In the genomic region with DNA sequence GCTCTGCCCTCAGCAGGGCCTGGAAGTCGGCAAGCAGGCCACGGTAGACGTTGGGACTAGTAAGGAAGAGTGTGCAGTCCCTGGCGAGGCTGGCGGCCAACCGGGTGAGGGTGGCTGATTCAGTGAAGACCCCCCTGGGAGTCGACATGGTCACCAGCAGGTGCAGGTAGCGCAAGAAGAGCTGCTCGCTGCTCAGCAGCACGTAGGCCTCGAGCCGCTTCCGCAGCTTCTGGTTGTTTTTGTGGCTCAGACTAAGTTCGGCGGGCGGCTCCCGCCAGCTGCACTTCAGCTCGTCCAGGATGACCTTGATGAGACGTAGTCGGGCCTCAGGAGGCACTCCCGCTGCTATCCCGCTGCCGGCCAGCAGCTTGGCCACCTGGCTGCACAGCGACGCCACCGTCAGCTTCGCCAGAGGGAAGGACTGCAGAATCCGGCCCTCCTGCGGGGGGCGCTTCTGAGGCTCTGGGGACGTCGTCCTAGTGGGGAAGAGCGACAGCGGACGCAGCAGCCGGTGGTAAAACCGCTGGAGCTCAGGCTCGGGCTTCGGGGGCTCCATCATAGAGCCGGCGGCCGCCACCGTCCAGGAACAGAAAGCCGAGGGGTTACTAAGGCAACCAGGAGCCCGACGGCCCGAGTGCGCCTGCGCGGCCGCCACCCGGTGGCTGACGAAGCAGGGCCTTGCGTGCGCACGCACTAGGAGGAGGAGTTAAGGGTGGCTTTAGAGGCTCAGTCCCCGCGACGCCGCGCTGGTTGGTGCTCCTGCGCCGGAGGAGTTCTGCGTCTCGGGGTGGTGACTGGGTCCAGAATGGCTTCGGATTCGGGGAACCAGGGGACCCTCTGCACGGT, we compare ENCODE assay signal across 8 cellular contexts. TPM values are rescaled to one million over a fixed set of nuclear protein-coding genes. Genes with fewer than 3 reads are reported as not detected.
DNase-seq lines count a peak whose midpoint lies in the region; ATAC-seq and TF ChIP-seq lines count a peak whose summit lies in the region.

A gene with protein sequence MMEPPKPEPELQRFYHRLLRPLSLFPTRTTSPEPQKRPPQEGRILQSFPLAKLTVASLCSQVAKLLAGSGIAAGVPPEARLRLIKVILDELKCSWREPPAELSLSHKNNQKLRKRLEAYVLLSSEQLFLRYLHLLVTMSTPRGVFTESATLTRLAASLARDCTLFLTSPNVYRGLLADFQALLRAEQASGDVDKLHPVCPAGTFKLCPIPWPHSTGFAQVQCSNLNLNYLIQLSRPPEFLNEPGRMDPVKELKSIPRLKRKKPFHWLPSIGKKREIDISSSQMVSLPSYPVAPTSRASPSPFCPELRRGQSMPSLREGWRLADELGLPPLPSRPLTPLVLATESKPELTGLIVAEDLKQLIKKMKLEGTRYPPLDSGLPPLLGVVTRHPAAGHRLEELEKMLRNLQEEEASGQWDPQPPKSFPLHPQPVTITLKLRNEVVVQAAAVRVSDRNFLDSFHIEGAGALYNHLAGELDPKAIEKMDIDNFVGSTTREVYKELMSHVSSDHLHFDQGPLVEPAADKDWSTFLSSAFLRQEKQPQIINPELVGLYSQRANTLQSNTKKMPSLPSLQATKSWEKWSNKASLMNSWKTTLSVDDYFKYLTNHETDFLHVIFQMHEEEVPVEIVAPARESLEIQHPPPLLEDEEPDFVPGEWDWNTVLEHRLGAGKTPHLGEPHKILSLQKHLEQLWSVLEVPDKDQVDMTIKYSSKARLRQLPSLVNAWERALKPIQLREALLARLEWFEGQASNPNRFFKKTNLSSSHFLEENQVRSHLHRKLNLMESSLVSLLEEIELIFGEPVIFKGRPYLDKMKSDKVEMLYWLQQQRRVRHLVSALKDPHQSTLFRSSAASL (minus strand): TSS at position 607 of the 846 bp plus-strand sequence. CDS start 48 bp downstream, at position 559.
A gene with protein sequence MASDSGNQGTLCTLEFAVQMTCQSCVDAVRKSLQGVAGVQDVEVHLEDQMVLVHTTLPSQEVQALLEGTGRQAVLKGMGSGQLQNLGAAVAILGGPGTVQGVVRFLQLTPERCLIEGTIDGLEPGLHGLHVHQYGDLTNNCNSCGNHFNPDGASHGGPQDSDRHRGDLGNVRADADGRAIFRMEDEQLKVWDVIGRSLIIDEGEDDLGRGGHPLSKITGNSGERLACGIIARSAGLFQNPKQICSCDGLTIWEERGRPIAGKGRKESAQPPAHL (plus strand): TSS at position 729 of the 846 bp plus-strand sequence. CDS start 77 bp downstream, at position 806.

- no peaks in the 10 kb centered on the region for H3K9me3 ChIP-seq in cardiac muscle cell (ENCODE audit: low read depth)
- no peaks in the 10 kb centered on the region for H3K9me3 ChIP-seq in upper lobe of left lung

- H3K36me3 ChIP-seq in cardiac muscle cell (no peaks in the 10 kb centered on the region), upper lobe of left lung (no peaks in the 10 kb centered on the region)

- no peak for TF ChIP-seq EP300 in upper lobe of left lung (IDR thresholded peaks at IDR 0.05)

- ATAC-seq in HG02642 (IDR thresholded peaks at IDR 0.05; ENCODE audit: poor library complexity, unreplicated experiment) (peak; percentile 93), upper lobe of left lung (ENCODE audit: low FRiP score in 2 of 2) (peak; percentile 96 to 98)

- peak in 3 of 4 donors; percentile 46 to 93 (median 77) for TF ChIP-seq POLR2A in upper lobe of left lung (IDR thresholded peaks at IDR 0.05)

- H3K27me3 ChIP-seq in cardiac muscle cell, result no peaks in the 10 kb centered on the region
- no peaks in the 10 kb centered on the region for H3K27me3 ChIP-seq in upper lobe of left lung

- DNase-seq in NCI-H1105 (lab: John Stamatoyannopoulos, UW) (peak; percentile 96), SKM-1 (lab: John Stamatoyannopoulos, UW; ENCODE audit: unreplicated experiment) (peak; percentile 92), cardiac muscle cell (ENCODE audit: low read depth in 1 of 2, low spot score in 1 of 2) (peak; percentile 97), posterior cingulate gyrus (peak; percentile 92 to 99 (median 98)), upper lobe of left lung (peak; percentile 99 to 100)
- peak; percentile 97 for DNase-seq in activated naive CD8-positive, alpha-beta T cell treated with anti-CD3 and anti-CD28 coated beads, Interleukin-2, amount 50 U/mL, for 16 hours (ENCODE audit: low read depth, low spot score)

- intact Hi-C loops in posterior cingulate gyrus (cut with DNase I), result loop anchor here (2.0 kb wide), 2 partner anchors 24 to 46 kb away; a partner anchor contains a TSS

- H3K27ac ChIP-seq in cardiac muscle cell, result peak within 1 kb of the TSS; percentile 72
- H3K27ac ChIP-seq in upper lobe of left lung, result peak within 1 kb of the TSS; percentile 52 to 86 (median 86)

- TF ChIP-seq CTCF in GM12872 (IDR thresholded peaks at IDR 0.05; ENCODE audit: insufficient read depth, low read depth, low read length) (peak; percentile 79), cardiac muscle cell (IDR thresholded peaks at IDR 0.05; ENCODE audit: low read depth, low read length) (peak; percentile 65), upper lobe of left lung (IDR thresholded peaks at IDR 0.05) (peak; percentile 47 to 95 (median 77))

- H3K4me3 ChIP-seq in cardiac muscle cell (peak within 1 kb of the TSS; percentile 57), upper lobe of left lung (peak within 1 kb of the TSS; percentile 50 to 80 (median 68))

- H3K4me1 ChIP-seq in cardiac muscle cell (ENCODE audit: low read depth), result peaks cover 7% of the 10 kb centered on the region
- H3K4me1 ChIP-seq in upper lobe of left lung, result peaks cover 30 to 34% (median 31%) of the 10 kb centered on the region in 4 donors

- 15 to 32% methylated on average over 34 to 68 of the region's 68 CpGs for WGBS in upper lobe of left lung, 2 donors

RNA-seq across cellular contexts. Expression of the first gene that starts in this region (rescaled TPM):
- 2.7 and 3.9 TPM in 2 replicates for total RNA-seq in cardiac muscle cell
- polyA plus RNA-seq in cardiac muscle cell, result 1.2 and 4.8 TPM in 2 replicates
- total RNA-seq in upper lobe of left lung, result 1 to 10 TPM in 1 of 6 donors, under 1 TPM in 4, not detected in 1; 0.20 to 4.2 (median 0.44) TPM

RNA-seq across cellular contexts. Expression of the second gene that starts in this region (rescaled TPM):
- total RNA-seq in cardiac muscle cell, result 73.1 and 86.6 TPM in 2 replicates
- 117 and 153 TPM in 2 replicates for polyA plus RNA-seq in cardiac muscle cell
- total RNA-seq in upper lobe of left lung, result 10 to 100 TPM; 24.3 to 82.8 (median 34.0) TPM

Comparison
In these comparisons a context has a peak if more than half of its experiments do, and no peak if none do; other contexts are left out.
1. Peak in every context shown above with its lines: DNase-seq, ATAC-seq, H3K4me3 ChIP-seq and H3K27ac ChIP-seq.